Comparison of ENCODE assay signal across 20 cellular contexts in the genomic region with DNA sequence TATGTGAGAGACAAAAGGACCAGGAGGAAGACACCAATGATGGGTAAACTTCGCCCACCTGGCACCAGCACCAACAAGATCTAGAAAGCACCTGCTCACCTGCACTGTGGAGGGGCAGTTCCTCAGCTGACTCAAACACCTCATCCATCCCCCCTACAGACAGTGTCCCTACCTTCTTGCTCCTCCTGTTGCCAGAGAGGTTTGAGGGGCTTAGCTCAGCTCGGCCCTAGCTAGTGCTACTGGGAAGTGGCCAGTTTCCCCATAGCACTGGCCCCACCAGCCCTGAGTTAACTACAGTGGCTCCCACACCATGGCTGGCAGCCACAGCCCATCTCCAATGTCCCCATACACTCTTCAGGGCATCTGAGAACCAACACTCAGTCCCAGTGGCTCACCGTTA.
DNase-seq lines count a peak whose midpoint lies in the region; ATAC-seq and TF ChIP-seq lines count a peak whose summit lies in the region.
"Had no signal": no experiment of that assay in that cellular context is flagged by ENCODE, and none has a peak within 500 bp of the region (broad histone marks: within the 10 kb centered on the region; RNA-seq: fewer than 3 reads in every experiment).

No MANE protein-coding gene starts in this region.

- H3K4me1 ChIP-seq in HEK293 (ENCODE audit: control insufficient read depth, insufficient read depth, low read length) (no peaks in the 10 kb centered on the region), spleen (no peaks in the 10 kb centered on the region)

- no peak for TF ChIP-seq POLR2A in spleen (IDR thresholded peaks at IDR 0.05)

- H3K4me1 Mint-ChIP-seq in activated CD8-positive, alpha-beta memory T cell treated with anti-CD3 and anti-CD28 coated beads, Interleukin-2, amount 10 ng/mL, durations not matched to agents 7 days and 5 days = no peaks in the 10 kb centered on the region
- H3K4me1 Mint-ChIP-seq in glutamatergic neuron (ENCODE audit: low read depth, unreplicated experiment) = no peaks in the 10 kb centered on the region
- H3K4me1 Mint-ChIP-seq: CD8-positive, alpha-beta memory T cell had no signal

- H3K36me3 ChIP-seq in HEK293 (ENCODE audit: control insufficient read depth in 2 of 2, insufficient read depth in 1 of 2, low read length in 2 of 2) = no peaks in the 10 kb centered on the region
- no peaks in the 10 kb centered on the region for H3K36me3 ChIP-seq in spleen

- WGBS in spleen, 5 donors = 76 to 88% (median 81%) methylated on average over 3 of the region's 3 CpGs

- no peaks in the 10 kb centered on the region for H3K27me3 Mint-ChIP-seq in activated CD8-positive, alpha-beta memory T cell treated with anti-CD3 and anti-CD28 coated beads, Interleukin-2, amount 10 ng/mL, durations not matched to agents 7 days and 5 days
- peaks cover 3% of the 10 kb centered on the region for H3K27me3 Mint-ChIP-seq in glutamatergic neuron (ENCODE audit: unreplicated experiment)

- H3K36me3 Mint-ChIP-seq in activated CD8-positive, alpha-beta memory T cell treated with anti-CD3 and anti-CD28 coated beads, Interleukin-2, amount 10 ng/mL, durations not matched to agents 7 days and 5 days = no peaks in the 10 kb centered on the region
- H3K36me3 Mint-ChIP-seq in glutamatergic neuron (ENCODE audit: unreplicated experiment) = no peaks in the 10 kb centered on the region
- H3K36me3 Mint-ChIP-seq: CD8-positive, alpha-beta memory T cell had no signal

- H3K9me3 ChIP-seq in HEK293 (ENCODE audit: control insufficient read depth, insufficient read depth, low read depth, low read length) (no peaks in the 10 kb centered on the region), spleen (no peaks in the 10 kb centered on the region)

- H3K27me3 ChIP-seq in spleen (replicated peaks in 1 of 7) = peaks cover 0 to 30% (median 0%) of the 10 kb centered on the region in 7 donors

- intact Hi-C loops in spleen (cut with DNase I; ENCODE audit: low total_unique reads) = no loop called here

- no peak overlapping the region for H3K27ac Mint-ChIP-seq in activated CD8-positive, alpha-beta memory T cell treated with anti-CD3 and anti-CD28 coated beads, Interleukin-2, amount 10 ng/mL, durations not matched to agents 7 days and 5 days
- no peak overlapping the region for H3K27ac Mint-ChIP-seq in glutamatergic neuron (ENCODE audit: unreplicated experiment)
- H3K27ac Mint-ChIP-seq: CD8-positive, alpha-beta memory T cell; IgD-negative memory B cell had no signal

- ATAC-seq in activated CD8-positive, alpha-beta memory T cell treated with anti-CD3 and anti-CD28 coated beads, Interleukin-2, amount 10 ng/mL, durations not matched to agents 7 days and 5 days = no peak
- no peak for ATAC-seq in HG03342 (IDR thresholded peaks at IDR 0.05; ENCODE audit: unreplicated experiment)
- ATAC-seq: PC-3 had no signal

- H3K4me3 ChIP-seq in HEK293 (ENCODE audit: low read depth, low read length) (no peak overlapping the region), spleen (no peak overlapping the region)

- H3K27ac ChIP-seq in HEK293 (ENCODE audit: extremely low read depth, low read depth, low read length) (no peak overlapping the region), spleen (no peak overlapping the region), substantia nigra (ENCODE audit: low read depth, low read length, poor library complexity, severe bottlenecking) (no peak overlapping the region)

- DNase-seq in activated CD8-positive, alpha-beta memory T cell treated with anti-CD3 and anti-CD28 coated beads, Interleukin-2, amount 10 ng/mL, durations not matched to agents 7 days and 5 days = peak; percentile 14
- DNase-seq in glutamatergic neuron (peak; percentile 3), spleen (peak; percentile 60), GF-D8 (lab: John Stamatoyannopoulos, UW) (no peak), substantia nigra (lab: John Stamatoyannopoulos, UW) (no peak)
- DNase-seq: ACHN, C1 segment of cervical spinal cord, GOT3, Karpas-422, NCI-H1048, NCI-H1436 treated with DMSO at 0.1 percent for 48 hours, NCI-H2029, NCI-H345, NCI-H526, PC-3, RPMI8226 had no signal

- H3K9me3 Mint-ChIP-seq in activated CD8-positive, alpha-beta memory T cell treated with anti-CD3 and anti-CD28 coated beads, Interleukin-2, amount 10 ng/mL, durations not matched to agents 7 days and 5 days (ENCODE audit: low read depth) = no peaks in the 10 kb centered on the region
- peaks cover 3% of the 10 kb centered on the region for H3K9me3 Mint-ChIP-seq in glutamatergic neuron (ENCODE audit: unreplicated experiment)
- H3K9me3 Mint-ChIP-seq: CD8-positive, alpha-beta memory T cell had no signal

- no peak for TF ChIP-seq CTCF in HEK293 (tag by site-specific recombination; IDR thresholded peaks at IDR 0.05)
- TF ChIP-seq CTCF in glutamatergic neuron (IDR thresholded peaks at IDR 0.05; ENCODE audit: partially characterized antibody, unreplicated experiment) = no peak
- TF ChIP-seq CTCF in spleen (IDR thresholded peaks at IDR 0.05 in 8 of 11, conservative IDR thresholded peaks at IDR 0.05 in 3 of 11) = no peak

- CTCF ChIA-PET in HEK293 (lab: Yijun Ruan, JAX) = no interaction called here
- CTCF ChIA-PET in activated CD8-positive, alpha-beta memory T cell treated with anti-CD3 and anti-CD28 coated beads, Interleukin-2, amount 10 ng/mL, durations not matched to agents 7 days and 5 days (lab: Charles Lee) = no interaction called here

- H3K4me3 Mint-ChIP-seq in activated CD8-positive, alpha-beta memory T cell treated with anti-CD3 and anti-CD28 coated beads, Interleukin-2, amount 10 ng/mL, durations not matched to agents 7 days and 5 days = no peak overlapping the region
- H3K4me3 Mint-ChIP-seq in glutamatergic neuron (ENCODE audit: unreplicated experiment) = no peak overlapping the region
- H3K4me3 Mint-ChIP-seq: CD8-positive, alpha-beta memory T cell; IgD-negative memory B cell had no signal

- POLR2A ChIA-PET in HEK293 (lab: Yijun Ruan, JAX) = no interaction called here

TF ChIP-seq in HEK293, 187 proteins besides CTCF, POLR2A, EP300 and RAD21:
- peak; percentile 27; the same call in 1 of the 2 replicates for TF ChIP-seq SCRT2 (tag by site-specific recombination; IDR thresholded peaks at IDR 0.05)
- TF ChIP-seq ZNF629 (tag by site-specific recombination; IDR thresholded peaks at IDR 0.05) = no peak

Comparison
In these comparisons a context has a peak if more than half of its experiments do, and no peak if none do; other contexts are left out.
1. DNase-seq: peak in activated CD8-positive, alpha-beta memory T cell treated with anti-CD3 and anti-CD28 coated beads, Interleukin-2, amount 10 ng/mL, durations not matched to agents 7 days and 5 days (single experiment), glutamatergic neuron (single experiment) and spleen (single experiment); none in GF-D8 (single experiment) and substantia nigra (0 of 49).